10 cellular contexts compared by ENCODE assay signal in the genomic region with DNA sequence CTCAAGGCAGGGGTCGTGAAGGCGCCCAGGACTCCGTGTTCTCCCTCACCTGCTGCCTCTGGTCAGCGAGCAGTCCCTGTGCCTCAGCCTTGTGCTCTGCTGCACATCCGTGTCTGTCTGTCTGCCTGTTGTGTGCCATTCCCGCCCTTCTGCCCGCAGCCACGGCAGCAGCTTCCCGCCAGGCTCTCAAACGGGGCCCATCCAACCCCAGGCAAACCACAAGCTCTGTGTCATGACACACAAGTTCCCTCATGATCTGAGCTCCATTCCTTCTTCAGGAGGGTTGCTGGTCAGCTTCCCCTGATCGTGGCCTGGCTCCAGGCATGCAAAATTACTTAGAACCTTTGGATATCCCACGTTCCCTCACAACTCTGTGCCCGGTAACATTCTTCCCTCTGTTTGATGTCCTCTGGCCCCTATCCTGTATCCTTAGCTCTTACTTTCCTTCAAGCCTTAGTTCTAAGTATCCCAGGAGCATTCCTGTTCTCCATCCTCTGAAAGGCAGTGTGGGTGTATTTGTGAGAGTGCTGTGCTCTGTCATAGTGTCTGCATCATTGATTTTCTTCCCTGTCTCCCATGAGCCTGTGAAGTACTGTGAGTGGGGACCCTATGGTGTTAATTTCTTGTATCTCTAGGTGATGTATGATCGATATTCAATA. TPM values are rescaled to one million over a fixed set of nuclear protein-coding genes. Genes with fewer than 3 reads are reported as not detected.
DNase-seq lines count a peak whose midpoint lies in the region; ATAC-seq and TF ChIP-seq lines count a peak whose summit lies in the region.
"Had no signal": no experiment of that assay in that cellular context is flagged by ENCODE, and none has a peak within 500 bp of the region (broad histone marks: within the 10 kb centered on the region; RNA-seq: fewer than 3 reads in every experiment).

No MANE protein-coding gene starts in this region.

- peak overlapping the region in 2 of 3 donors; percentile 14 to 23 for H3K4me3 ChIP-seq in breast epithelium
- no peak overlapping the region for H3K4me3 ChIP-seq in osteoblast (ENCODE audit: insufficient read depth, low read length)
- H3K4me3 ChIP-seq in MM.1S (ENCODE audit: low read length), result no peak overlapping the region

- no peaks in the 10 kb centered on the region for H3K9me2 ChIP-seq in MM.1S (replicated peaks; ENCODE audit: insufficient read depth, low read length)

- H3K79me2 ChIP-seq in osteoblast (ENCODE audit: insufficient read depth, low read length) (peaks cover 10% of the 10 kb centered on the region), MM.1S (ENCODE audit: low read length) (no peaks in the 10 kb centered on the region)

- H3K4me3 Mint-ChIP-seq in T-helper 17 cell, result peak overlapping the region; percentile 99

- no peak overlapping the region for H2AFZ ChIP-seq in osteoblast (ENCODE audit: low read length)
- no peak overlapping the region for H2AFZ ChIP-seq in MM.1S (ENCODE audit: low read length)

- H3F3A ChIP-seq in MM.1S (ENCODE audit: insufficient read depth, low read length), result no peaks in the 10 kb centered on the region

- peaks cover 22% of the 10 kb centered on the region for H3K36me3 Mint-ChIP-seq in T-helper 17 cell (ENCODE audit: low read depth)

- H3K36me3 ChIP-seq in breast epithelium, result no peaks in the 10 kb centered on the region
- no peaks in the 10 kb centered on the region for H3K36me3 ChIP-seq in osteoblast (ENCODE audit: insufficient read depth, low read length)
- no peaks in the 10 kb centered on the region for H3K36me3 ChIP-seq in MM.1S (replicated peaks; ENCODE audit: insufficient read depth, low read length)

- H3K27me3 Mint-ChIP-seq in T-helper 17 cell, result no peaks in the 10 kb centered on the region

- peaks cover 60% of the 10 kb centered on the region for H3K4me1 Mint-ChIP-seq in T-helper 17 cell

- no peaks in the 10 kb centered on the region for H3K4me1 ChIP-seq in breast epithelium
- H3K4me1 ChIP-seq in osteoblast (ENCODE audit: insufficient read depth, low read length), result peaks cover 20% of the 10 kb centered on the region
- no peaks in the 10 kb centered on the region for H3K4me1 ChIP-seq in MM.1S (ENCODE audit: low read length)

- DNase-seq in GDM1 (lab: John Stamatoyannopoulos, UW) (peak; percentile 90), T-helper 17 cell (peak; percentile 28 to 54 (median 38)), breast epithelium (ENCODE audit: low spot score in 2 of 2) (no peak), osteoblast (ENCODE audit: insufficient read length, low spot score, missing footprints) (no peak), 8988T (no peak), MM.1S (no peak), germinal center (ENCODE audit: low spot score) (no peak)
- DNase-seq: DMS79 treated with DMSO at 0.1 percent for 48 hours, NCI-H526 had no signal

- peak overlapping the region; percentile 98 for H3K27ac Mint-ChIP-seq in T-helper 17 cell

- TF ChIP-seq POLR2A in breast epithelium (IDR thresholded peaks at IDR 0.05), result no peak

- no peaks in the 10 kb centered on the region for H3K9me3 ChIP-seq in T-helper 17 cell (ENCODE audit: control insufficient read depth, low read length, poor library complexity, severe bottlenecking)
- no peaks in the 10 kb centered on the region for H3K9me3 ChIP-seq in breast epithelium
- H3K9me3 ChIP-seq in osteoblast (ENCODE audit: low read depth, low read length), result no peaks in the 10 kb centered on the region
- no peaks in the 10 kb centered on the region for H3K9me3 ChIP-seq in MM.1S (replicated peaks; ENCODE audit: insufficient read depth, low read length)

- peak; percentile 23 for ATAC-seq in T-helper 17 cell
- ATAC-seq in GM21737 (IDR thresholded peaks at IDR 0.05; ENCODE audit: unreplicated experiment), result no peak

- H3K27ac ChIP-seq in breast epithelium (peak overlapping the region in 1 of 2 donors; percentile 9), osteoblast (ENCODE audit: low read depth, low read length) (peak overlapping the region; percentile 21), MM.1S (ENCODE audit: low read length) (no peak overlapping the region)

- intact Hi-C loops in breast epithelium (cut with DNase I; ENCODE audit: low total_unique reads), result no loop called here

- H4K20me1 ChIP-seq in osteoblast (ENCODE audit: insufficient read depth, low read length) (no peaks in the 10 kb centered on the region), MM.1S (ENCODE audit: insufficient read depth, low read length) (no peaks in the 10 kb centered on the region)

- no peaks in the 10 kb centered on the region for H3K27me3 ChIP-seq in breast epithelium
- H3K27me3 ChIP-seq in osteoblast (ENCODE audit: insufficient read depth, low read length), result no peaks in the 10 kb centered on the region
- H3K27me3 ChIP-seq in MM.1S (replicated peaks; ENCODE audit: insufficient read depth, low read length), result no peaks in the 10 kb centered on the region

- no peak overlapping the region for H3K9ac ChIP-seq in MM.1S (ENCODE audit: low read length)

- no peak for TF ChIP-seq CTCF in breast epithelium (IDR thresholded peaks at IDR 0.05)
- no peak for TF ChIP-seq CTCF in osteoblast (IDR thresholded peaks at IDR 0.05; ENCODE audit: extremely low read depth, low read depth, low read length)
- no peak for TF ChIP-seq CTCF in MM.1S (IDR thresholded peaks at IDR 0.05; ENCODE audit: low read length)

- H3K4me2 ChIP-seq in osteoblast (ENCODE audit: insufficient read depth, low read length) (no peak overlapping the region), MM.1S (ENCODE audit: low read depth, low read length) (no peak overlapping the region)

RNA-seq across cellular contexts. Expression of a gene that starts 3.2 kb away (rescaled TPM):
- total RNA-seq in T-helper 17 cell, result 100 to 1,000 TPM; 249 to 322 TPM
- total RNA-seq in breast epithelium, result 10 to 100 TPM; 10.2 to 30.1 (median 21.4) TPM
- 0.29 and 0.36 TPM in 2 replicates for total RNA-seq in osteoblast

RNA-seq across cellular contexts. Expression of a gene that starts 45.8 kb away (rescaled TPM):
- total RNA-seq in T-helper 17 cell (10 to 100 TPM; 10.1 to 13.6 TPM), breast epithelium (under 1 TPM in 1 of 3 donors, not detected in 2; 0.32 TPM), osteoblast (under 0.01 TPM in 1 of 2 replicates, not detected in the other)

Comparison
In these comparisons a context has a peak if more than half of its experiments do, and no peak if none do; other contexts are left out.
1. DNase-seq: peak in GDM1 (single experiment) and T-helper 17 cell (3 of 3); none in breast epithelium (0 of 2), osteoblast (single experiment), 8988T (single experiment), MM.1S (single experiment) and germinal center (single experiment).
2. H3K4me3 ChIP-seq: peak in breast epithelium (2 of 3); none in osteoblast (single experiment) and MM.1S (single experiment).
3. RNA of a gene that starts 45.8 kb away (total RNA-seq): 10.1 to 13.6 TPM in T-helper 17 cell; 0.32 TPM in breast epithelium and under 0.01 TPM in osteoblast; every median in the first group is over 4 times any median in the second.